ENCODE assay signal across 1 cellular context in the genomic region with DNA sequence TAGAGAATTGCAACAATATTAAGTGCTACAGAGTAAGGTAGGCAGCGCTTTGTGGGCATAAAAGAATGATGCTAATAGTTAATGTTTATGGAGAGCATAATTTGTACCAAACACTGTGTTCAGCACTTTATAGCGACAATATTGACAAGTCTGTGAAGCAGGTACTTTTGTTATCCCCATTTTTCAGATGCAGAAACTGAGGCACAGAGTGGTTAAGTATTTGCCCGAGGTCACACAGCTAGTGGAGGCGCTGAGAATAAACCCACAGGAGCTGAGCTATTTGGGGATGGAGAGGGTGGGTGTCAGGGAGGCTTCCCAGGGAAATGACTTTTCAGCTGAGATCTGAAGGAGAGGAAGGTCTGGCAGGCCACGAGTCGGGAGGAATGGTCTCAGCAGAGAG.
TF ChIP-seq lines count a peak whose summit lies in the region.

No MANE protein-coding gene starts in this region.

TF ChIP-seq in HepG2, 621 proteins besides CTCF, POLR2A, EP300 and RAD21:
- no peak for TF ChIP-seq KLF6 (CRISPR knock-in tag; IDR thresholded peaks at IDR 0.05)
- TF ChIP-seq SMARCC2 (IDR thresholded peaks at IDR 0.05), result no peak
- TF ChIP-seq, protein P1, sequence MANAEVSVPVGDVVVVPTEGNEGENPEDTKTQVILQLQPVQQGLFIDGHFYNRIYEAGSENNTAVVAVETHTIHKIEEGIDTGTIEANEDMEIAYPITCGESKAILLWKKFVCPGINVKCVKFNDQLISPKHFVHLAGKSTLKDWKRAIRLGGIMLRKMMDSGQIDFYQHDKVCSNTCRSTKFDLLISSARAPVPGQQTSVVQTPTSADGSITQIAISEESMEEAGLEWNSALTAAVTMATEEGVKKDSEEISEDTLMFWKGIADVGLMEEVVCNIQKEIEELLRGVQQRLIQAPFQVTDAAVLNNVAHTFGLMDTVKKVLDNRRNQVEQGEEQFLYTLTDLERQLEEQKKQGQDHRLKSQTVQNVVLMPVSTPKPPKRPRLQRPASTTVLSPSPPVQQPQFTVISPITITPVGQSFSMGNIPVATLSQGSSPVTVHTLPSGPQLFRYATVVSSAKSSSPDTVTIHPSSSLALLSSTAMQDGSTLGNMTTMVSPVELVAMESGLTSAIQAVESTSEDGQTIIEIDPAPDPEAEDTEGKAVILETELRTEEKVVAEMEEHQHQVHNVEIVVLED (CRISPR knock-in tag; IDR thresholded peaks at IDR 0.05; ENCODE audit: borderline replicate concordance), result no peak
- TF ChIP-seq ZKSCAN5 (CRISPR knock-in tag; IDR thresholded peaks at IDR 0.05), result no peak
- TF ChIP-seq ARHGAP35 (CRISPR knock-in tag; IDR thresholded peaks at IDR 0.05; ENCODE audit: borderline replicate concordance), result no peak
- TF ChIP-seq CCAR2 (optimal IDR thresholded peaks at IDR 0.05; ENCODE audit: low read depth, low read length), result no peak
- TF ChIP-seq, protein P2, sequence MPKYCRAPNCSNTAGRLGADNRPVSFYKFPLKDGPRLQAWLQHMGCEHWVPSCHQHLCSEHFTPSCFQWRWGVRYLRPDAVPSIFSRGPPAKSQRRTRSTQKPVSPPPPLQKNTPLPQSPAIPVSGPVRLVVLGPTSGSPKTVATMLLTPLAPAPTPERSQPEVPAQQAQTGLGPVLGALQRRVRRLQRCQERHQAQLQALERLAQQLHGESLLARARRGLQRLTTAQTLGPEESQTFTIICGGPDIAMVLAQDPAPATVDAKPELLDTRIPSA (CRISPR knock-in tag; IDR thresholded peaks at IDR 0.05; ENCODE audit: borderline replicate concordance), result no peak
- TF ChIP-seq SP4 (CRISPR knock-in tag; IDR thresholded peaks at IDR 0.05), result no peak
- TF ChIP-seq, protein P3, sequence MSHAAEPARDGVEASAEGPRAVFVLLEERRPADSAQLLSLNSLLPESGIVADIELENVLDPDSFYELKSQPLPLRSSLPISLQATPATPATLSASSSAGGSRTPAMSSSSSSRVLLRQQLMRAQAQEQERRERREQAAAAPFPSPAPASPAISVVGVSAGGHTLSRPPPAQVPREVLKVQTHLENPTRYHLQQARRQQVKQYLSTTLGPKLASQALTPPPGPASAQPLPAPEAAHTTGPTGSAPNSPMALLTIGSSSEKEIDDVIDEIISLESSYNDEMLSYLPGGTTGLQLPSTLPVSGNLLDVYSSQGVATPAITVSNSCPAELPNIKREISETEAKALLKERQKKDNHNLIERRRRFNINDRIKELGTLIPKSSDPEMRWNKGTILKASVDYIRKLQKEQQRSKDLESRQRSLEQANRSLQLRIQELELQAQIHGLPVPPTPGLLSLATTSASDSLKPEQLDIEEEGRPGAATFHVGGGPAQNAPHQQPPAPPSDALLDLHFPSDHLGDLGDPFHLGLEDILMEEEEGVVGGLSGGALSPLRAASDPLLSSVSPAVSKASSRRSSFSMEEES (CRISPR knock-in tag; IDR thresholded peaks at IDR 0.05), result no peak
- TF ChIP-seq GABPB1 (CRISPR knock-in tag; IDR thresholded peaks at IDR 0.05), result no peak
- TF ChIP-seq, protein P4, sequence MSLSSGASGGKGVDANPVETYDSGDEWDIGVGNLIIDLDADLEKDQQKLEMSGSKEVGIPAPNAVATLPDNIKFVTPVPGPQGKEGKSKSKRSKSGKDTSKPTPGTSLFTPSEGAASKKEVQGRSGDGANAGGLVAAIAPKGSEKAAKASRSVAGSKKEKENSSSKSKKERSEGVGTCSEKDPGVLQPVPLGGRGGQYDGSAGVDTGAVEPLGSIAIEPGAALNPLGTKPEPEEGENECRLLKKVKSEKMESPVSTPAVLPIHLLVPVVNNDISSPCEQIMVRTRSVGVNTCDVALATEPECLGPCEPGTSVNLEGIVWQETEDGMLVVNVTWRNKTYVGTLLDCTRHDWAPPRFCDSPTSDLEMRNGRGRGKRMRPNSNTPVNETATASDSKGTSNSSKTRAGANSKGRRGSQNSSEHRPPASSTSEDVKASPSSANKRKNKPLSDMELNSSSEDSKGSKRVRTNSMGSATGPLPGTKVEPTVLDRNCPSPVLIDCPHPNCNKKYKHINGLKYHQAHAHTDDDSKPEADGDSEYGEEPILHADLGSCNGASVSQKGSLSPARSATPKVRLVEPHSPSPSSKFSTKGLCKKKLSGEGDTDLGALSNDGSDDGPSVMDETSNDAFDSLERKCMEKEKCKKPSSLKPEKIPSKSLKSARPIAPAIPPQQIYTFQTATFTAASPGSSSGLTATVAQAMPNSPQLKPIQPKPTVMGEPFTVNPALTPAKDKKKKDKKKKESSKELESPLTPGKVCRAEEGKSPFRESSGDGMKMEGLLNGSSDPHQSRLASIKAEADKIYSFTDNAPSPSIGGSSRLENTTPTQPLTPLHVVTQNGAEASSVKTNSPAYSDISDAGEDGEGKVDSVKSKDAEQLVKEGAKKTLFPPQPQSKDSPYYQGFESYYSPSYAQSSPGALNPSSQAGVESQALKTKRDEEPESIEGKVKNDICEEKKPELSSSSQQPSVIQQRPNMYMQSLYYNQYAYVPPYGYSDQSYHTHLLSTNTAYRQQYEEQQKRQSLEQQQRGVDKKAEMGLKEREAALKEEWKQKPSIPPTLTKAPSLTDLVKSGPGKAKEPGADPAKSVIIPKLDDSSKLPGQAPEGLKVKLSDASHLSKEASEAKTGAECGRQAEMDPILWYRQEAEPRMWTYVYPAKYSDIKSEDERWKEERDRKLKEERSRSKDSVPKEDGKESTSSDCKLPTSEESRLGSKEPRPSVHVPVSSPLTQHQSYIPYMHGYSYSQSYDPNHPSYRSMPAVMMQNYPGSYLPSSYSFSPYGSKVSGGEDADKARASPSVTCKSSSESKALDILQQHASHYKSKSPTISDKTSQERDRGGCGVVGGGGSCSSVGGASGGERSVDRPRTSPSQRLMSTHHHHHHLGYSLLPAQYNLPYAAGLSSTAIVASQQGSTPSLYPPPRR (CRISPR knock-in tag; IDR thresholded peaks at IDR 0.05; ENCODE audit: borderline replicate concordance), result no peak
- TF ChIP-seq ZMYM3 (CRISPR knock-in tag; IDR thresholded peaks at IDR 0.05), result peak; percentile 59; the same call in 1 of the 2 replicates
- peak; percentile 90 for TF ChIP-seq ZNF768 (CRISPR knock-in tag; IDR thresholded peaks at IDR 0.05)
- TF ChIP-seq ZNF333 (CRISPR knock-in tag; IDR thresholded peaks at IDR 0.05; ENCODE audit: borderline replicate concordance), result no peak
- peak; percentile 82 for TF ChIP-seq ZNF629 (CRISPR knock-in tag; conservative IDR thresholded peaks at IDR 0.05)
- no peak for TF ChIP-seq MIER3 (CRISPR knock-in tag; IDR thresholded peaks at IDR 0.05; ENCODE audit: borderline replicate concordance)
- TF ChIP-seq ZNF17 (CRISPR knock-in tag; IDR thresholded peaks at IDR 0.05), result no peak
- TF ChIP-seq SMARCE1 (IDR thresholded peaks at IDR 0.05; ENCODE audit: borderline replicate concordance), result no peak
- TF ChIP-seq GTF3A (CRISPR knock-in tag; conservative IDR thresholded peaks at IDR 0.05), result no peak
- TF ChIP-seq ZNF556 (CRISPR knock-in tag; IDR thresholded peaks at IDR 0.05; ENCODE audit: borderline replicate concordance), result no peak
- TF ChIP-seq ZNF737 (CRISPR knock-in tag; IDR thresholded peaks at IDR 0.05; ENCODE audit: borderline replicate concordance), result no peak
- TF ChIP-seq, protein P5, sequence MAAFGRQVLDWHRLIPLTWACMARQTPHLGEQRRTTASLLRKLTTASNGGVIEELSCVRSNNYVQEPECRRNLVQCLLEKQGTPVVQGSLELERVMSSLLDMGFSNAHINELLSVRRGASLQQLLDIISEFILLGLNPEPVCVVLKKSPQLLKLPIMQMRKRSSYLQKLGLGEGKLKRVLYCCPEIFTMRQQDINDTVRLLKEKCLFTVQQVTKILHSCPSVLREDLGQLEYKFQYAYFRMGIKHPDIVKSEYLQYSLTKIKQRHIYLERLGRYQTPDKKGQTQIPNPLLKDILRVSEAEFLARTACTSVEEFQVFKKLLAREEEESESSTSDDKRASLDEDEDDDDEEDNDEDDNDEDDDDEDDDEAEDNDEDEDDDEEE (CRISPR knock-in tag; IDR thresholded peaks at IDR 0.05), result no peak
